ENCODE assay signal across 27 cellular contexts in genomic region chr3:63199606-63200005, GRCh38.
"Had no signal": no experiment of that assay in that cellular context is flagged by ENCODE, and none has a peak within 500 bp of the region (broad histone marks: within the 10 kb centered on the region; RNA-seq: fewer than 3 reads in every experiment).

No MANE protein-coding gene starts in this region.

- H3K27ac Mint-ChIP-seq: dendritic cell treated with granulocyte-macrophage colony-stimulating factor and Interleukin-4, amounts not matched to agents 40 ng/mL and 50 ng/mL, for 4 days; effector memory CD8-positive, alpha-beta T cell; endodermal cell; naive thymus-derived CD4-positive, alpha-beta T cell had no signal

- H3K36me3 Mint-ChIP-seq: naive thymus-derived CD4-positive, alpha-beta T cell had no signal

- H3K27me3 Mint-ChIP-seq: effector memory CD8-positive, alpha-beta T cell had no signal

- H3K9me3 ChIP-seq: colonic mucosa, esophagus squamous epithelium, gastrocnemius medialis, heart right ventricle, left lung, lower lobe of right lung had no signal

- FAIRE-seq: endometrium, islet of Langerhans, keratinocyte had no signal

- H3K4me1 ChIP-seq: colonic mucosa, gastrocnemius medialis, heart right ventricle, left lung, lower lobe of right lung had no signal

- DNase-seq: colonic mucosa; cortex of kidney; effector CD8-positive, alpha-beta T cell; effector memory CD8-positive, alpha-beta T cell; endodermal cell; erythroblast; esophagus squamous epithelium; foreskin fibroblast; foreskin melanocyte; gastrocnemius medialis; glutamatergic neuron; head of caudate nucleus; heart right ventricle; hippocampal formation; left cardiac atrium; left lung; left ventricle myocardium superior; lower lobe of right lung; mesenchymal stem cell; midbrain; naive thymus-derived CD4-positive, alpha-beta T cell had no signal

- H3K4me3 ChIP-seq: colonic mucosa, esophagus squamous epithelium, gastrocnemius medialis, heart right ventricle, left lung, lower lobe of right lung had no signal

- H3K27me3 ChIP-seq: colonic mucosa, gastrocnemius medialis, heart right ventricle, left lung had no signal

- H3K9me3 Mint-ChIP-seq: dendritic cell treated with granulocyte-macrophage colony-stimulating factor and Interleukin-4, amounts not matched to agents 40 ng/mL and 50 ng/mL, for 4 days; endodermal cell had no signal

- H3K4me3 Mint-ChIP-seq: dendritic cell treated with granulocyte-macrophage colony-stimulating factor and Interleukin-4, amounts not matched to agents 40 ng/mL and 50 ng/mL, for 4 days; effector memory CD8-positive, alpha-beta T cell; endodermal cell; naive thymus-derived CD4-positive, alpha-beta T cell had no signal

- H3K4me1 Mint-ChIP-seq: naive thymus-derived CD4-positive, alpha-beta T cell had no signal

- ATAC-seq: effector memory CD8-positive, alpha-beta T cell; esophagus mucosa; gastrocnemius medialis; heart right ventricle; left cardiac atrium; left lung; left ventricle myocardium superior; lower lobe of right lung; naive thymus-derived CD4-positive, alpha-beta T cell had no signal

- H3K27ac ChIP-seq: colonic mucosa, epithelial cell of prostate, esophagus squamous epithelium, gastrocnemius medialis, heart right ventricle, left lung, lower lobe of right lung had no signal

- H3K36me3 ChIP-seq: colonic mucosa, esophagus squamous epithelium, gastrocnemius medialis, heart right ventricle, left lung, lower lobe of right lung had no signal
